8 cellular contexts compared by ENCODE assay signal in the genomic region with DNA sequence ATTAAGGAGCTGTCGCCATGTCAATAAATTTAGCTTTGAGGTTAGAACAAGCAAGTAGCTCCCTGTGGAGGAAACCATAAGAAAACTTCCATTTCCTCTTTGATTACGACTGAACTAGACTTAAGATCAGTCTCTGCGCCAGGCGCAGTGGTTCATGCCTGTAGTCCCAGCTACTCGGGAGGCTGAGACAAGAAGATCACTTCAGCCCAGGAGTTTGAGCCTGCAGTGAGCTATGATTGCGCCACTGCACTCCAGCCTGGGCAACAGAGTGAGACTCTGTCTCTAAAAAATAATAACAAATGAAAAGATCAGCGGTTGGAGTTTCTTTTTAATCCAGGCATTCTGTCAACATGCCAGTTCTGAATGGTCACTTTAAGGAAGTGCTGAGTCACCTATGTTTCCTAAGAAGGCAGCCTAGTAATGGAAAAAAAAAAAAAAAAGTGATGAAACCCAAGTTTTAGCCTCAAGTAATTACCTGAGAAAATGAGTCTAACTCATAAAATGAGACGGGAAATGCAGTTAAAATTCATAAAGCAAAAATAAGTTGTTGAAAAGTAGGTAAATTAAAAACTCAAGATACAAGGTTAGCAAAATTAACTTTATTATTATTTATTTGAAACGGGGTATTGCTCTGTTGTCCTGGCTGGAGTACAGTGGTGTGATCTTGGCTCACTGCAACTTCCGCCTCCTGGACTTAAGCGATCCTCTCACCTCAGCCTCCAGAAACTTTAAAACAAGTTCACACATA. TPM values are rescaled to one million over a fixed set of nuclear protein-coding genes. Genes with fewer than 3 reads are reported as not detected.
A peak's percentile ranks its signal among the peaks of the same experiment; 100 is the strongest.
DNase-seq lines count a peak whose midpoint lies in the region; ATAC-seq, FAIRE-seq and TF ChIP-seq lines count a peak whose summit lies in the region.

No MANE protein-coding gene starts in this region.

- TF ChIP-seq CTCF in epithelial cell of proximal tubule (conservative IDR thresholded peaks at IDR 0.05; ENCODE audit: low read depth, low read length), result no peak

- ATAC-seq in GM21737 (IDR thresholded peaks at IDR 0.05; ENCODE audit: unreplicated experiment) (no peak), GM18858 (IDR thresholded peaks at IDR 0.05; ENCODE audit: unreplicated experiment) (no peak)

- TF ChIP-seq POLR2A in GM12892 (IDR thresholded peaks at IDR 0.05; ENCODE audit: low read depth, low read length), result no peak

- no peak overlapping the region for H3K4me3 ChIP-seq in epithelial cell of proximal tubule (ENCODE audit: low read depth, low read length)

- DNase-seq in GM12892 (ENCODE audit: insufficient read length) (no peak), RCC 7860 (ENCODE audit: low spot score) (peak; percentile 66), epithelial cell of proximal tubule (ENCODE audit: low read depth) (peak; percentile 72), pulmonary artery endothelial cell (ENCODE audit: low read depth, low spot score) (peak; percentile 65), NCI-H524 (lab: John Stamatoyannopoulos, UW) (no peak), NCI-H446 treated with DMSO at 0.1 percent for 48 hours (lab: John Stamatoyannopoulos, UW) (no peak)

- FAIRE-seq in GM12892 (lab: Jason Lieb, UNC) (peak; percentile 30), RCC 7860 (lab: Jason Lieb, UNC) (peak; percentile 75)

RNA-seq across cellular contexts. Expression of gene C18orf32, which starts 10.2 kb away (rescaled TPM):
- 43.9 TPM for polyA plus RNA-seq in GM12892 (2012; ENCODE audit: missing spikeins)
- total RNA-seq in epithelial cell of proximal tubule (39.7 and 59.2 TPM in 2 replicates), pulmonary artery endothelial cell (11.2 and 14.8 TPM in 2 replicates)

RNA-seq across cellular contexts. Expression of gene RPL17, which starts 15.4 kb away (rescaled TPM):
- polyA plus RNA-seq in GM12892 (2012; ENCODE audit: missing spikeins), result 4,541 TPM
- total RNA-seq in epithelial cell of proximal tubule (2,565 and 4,223 TPM in 2 replicates), pulmonary artery endothelial cell (3,360 and 3,938 TPM in 2 replicates)

RNA-seq across cellular contexts. Expression of gene DYM, which starts 16.4 kb away (rescaled TPM):
- 46.6 TPM for polyA plus RNA-seq in GM12892 (2012; ENCODE audit: missing spikeins)
- total RNA-seq in epithelial cell of proximal tubule (37.6 and 40.4 TPM in 2 replicates), pulmonary artery endothelial cell (32.0 and 39.8 TPM in 2 replicates)

Comparison
In these comparisons a context has a peak if more than half of its experiments do, and no peak if none do; other contexts are left out.
1. DNase-seq: peak in RCC 7860 (single experiment), epithelial cell of proximal tubule (single experiment) and pulmonary artery endothelial cell (single experiment); none in GM12892 (single experiment), NCI-H524 (0 of 2) and NCI-H446 treated with DMSO at 0.1 percent for 48 hours (single experiment).